ENCODE assay signal across 18 cellular contexts in the genomic region with DNA sequence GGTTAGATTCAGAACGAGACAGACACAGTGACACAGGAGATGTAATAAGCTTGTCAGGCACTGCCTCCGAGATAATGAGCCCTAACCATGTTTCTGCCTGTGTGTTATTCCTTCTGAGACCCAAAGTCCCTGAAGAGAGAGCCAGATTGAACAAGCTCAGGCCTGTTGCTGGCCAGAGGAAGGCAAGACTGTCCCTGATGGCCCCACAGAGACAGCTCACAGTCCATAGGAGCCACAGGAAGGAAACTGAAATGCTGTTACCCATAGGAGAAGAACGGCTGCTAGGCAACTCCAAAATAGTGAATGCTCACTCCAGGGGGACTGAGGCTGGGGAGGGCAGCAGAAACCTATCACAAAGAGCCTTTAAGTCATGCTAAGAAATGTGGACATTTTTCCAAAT.
"Had no signal": no experiment of that assay in that cellular context is flagged by ENCODE, and none has a peak within 500 bp of the region (broad histone marks: within the 10 kb centered on the region; RNA-seq: fewer than 3 reads in every experiment).

No MANE protein-coding gene starts in this region.

- H3K4me1 Mint-ChIP-seq: activated CD8-positive, alpha-beta memory T cell treated with anti-CD3 and anti-CD28 coated beads, Interleukin-2, amount 10 ng/mL, durations not matched to agents 7 days and 5 days; mesothelial cell of epicardium; nephron progenitor cell; stimulated activated effector memory CD8-positive, alpha-beta T cell treated with anti-CD3 and anti-CD28 coated beads, Interleukin-12 subunit alpha, Interleukin-12 subunit beta, amount 100 ng/mL, for 72 hours had no signal

- H3K27ac ChIP-seq: colonic mucosa, parathyroid adenoma, thoracic aorta, VCaP had no signal

- H3K36me3 ChIP-seq: colonic mucosa, thoracic aorta had no signal

- H2AFZ ChIP-seq: parathyroid adenoma had no signal

- ATAC-seq: activated CD8-positive, alpha-beta memory T cell treated with anti-CD3 and anti-CD28 coated beads, Interleukin-2, amount 10 ng/mL, durations not matched to agents 7 days and 5 days; stimulated activated effector memory CD8-positive, alpha-beta T cell treated with anti-CD3 and anti-CD28 coated beads, Interleukin-12 subunit alpha, Interleukin-12 subunit beta, amount 100 ng/mL, for 72 hours had no signal

- H3K36me3 Mint-ChIP-seq: activated CD8-positive, alpha-beta memory T cell treated with anti-CD3 and anti-CD28 coated beads, Interleukin-2, amount 10 ng/mL, durations not matched to agents 7 days and 5 days; activated naive CD8-positive, alpha-beta T cell; mesothelial cell of epicardium; stimulated activated effector memory CD8-positive, alpha-beta T cell treated with anti-CD3 and anti-CD28 coated beads, Interleukin-12 subunit alpha, Interleukin-12 subunit beta, amount 100 ng/mL, for 72 hours had no signal

- DNase-seq: activated CD4-positive, alpha-beta T cell treated with anti-CD3 and anti-CD28 coated beads, Interleukin-2, amount 50 U/mL, for 48 hours; activated CD8-positive, alpha-beta memory T cell treated with anti-CD3 and anti-CD28 coated beads, Interleukin-2, amount 10 ng/mL, durations not matched to agents 7 days and 5 days; activated effector memory CD4-positive, alpha-beta T cell treated with Interleukin-2 at 50 U/mL for 16 hours; activated T-cell treated with anti-CD3 and anti-CD28 coated beads, Interleukin-2, amount 50 U/mL, for 1 hour; amniotic stem cell; central memory CD4-positive, alpha-beta T cell; colonic mucosa; hypothalamus; nephron progenitor cell; stimulated activated CD4-positive, alpha-beta T cell treated with anti-CD3 and anti-CD28 coated beads, Interleukin-12 subunit alpha, Interleukin-12 subunit beta, amount 100 ng/mL, for 4 hours; stimulated activated CD4-positive, alpha-beta T cell treated with anti-CD3 and anti-CD28 coated beads, Interleukin-2, amount 100 ng/mL, for 24 hours; T-helper 1 cell had no signal

- H3K4me1 ChIP-seq: colonic mucosa, parathyroid adenoma had no signal

- H3K27ac Mint-ChIP-seq: activated CD8-positive, alpha-beta memory T cell treated with anti-CD3 and anti-CD28 coated beads, Interleukin-2, amount 10 ng/mL, durations not matched to agents 7 days and 5 days; activated naive CD8-positive, alpha-beta T cell; mesothelial cell of epicardium; nephron progenitor cell; stimulated activated effector memory CD8-positive, alpha-beta T cell treated with anti-CD3 and anti-CD28 coated beads, Interleukin-12 subunit alpha, Interleukin-12 subunit beta, amount 100 ng/mL, for 72 hours had no signal

- H3K4me3 Mint-ChIP-seq: activated CD8-positive, alpha-beta memory T cell treated with anti-CD3 and anti-CD28 coated beads, Interleukin-2, amount 10 ng/mL, durations not matched to agents 7 days and 5 days; activated naive CD8-positive, alpha-beta T cell; mesothelial cell of epicardium; nephron progenitor cell; stimulated activated effector memory CD8-positive, alpha-beta T cell treated with anti-CD3 and anti-CD28 coated beads, Interleukin-12 subunit alpha, Interleukin-12 subunit beta, amount 100 ng/mL, for 72 hours had no signal

- H3K79me2 ChIP-seq: parathyroid adenoma had no signal

- H3K9me3 Mint-ChIP-seq: mesothelial cell of epicardium; nephron progenitor cell; stimulated activated effector memory CD8-positive, alpha-beta T cell treated with anti-CD3 and anti-CD28 coated beads, Interleukin-12 subunit alpha, Interleukin-12 subunit beta, amount 100 ng/mL, for 72 hours had no signal

- H3K27me3 ChIP-seq: colonic mucosa had no signal

- H3K4me3 ChIP-seq: colonic mucosa, thoracic aorta had no signal

- H3K9me3 ChIP-seq: colonic mucosa, thoracic aorta had no signal

- H3K9ac ChIP-seq: parathyroid adenoma had no signal
